ENCODE assay signal across 31 cellular contexts in the genomic region with DNA sequence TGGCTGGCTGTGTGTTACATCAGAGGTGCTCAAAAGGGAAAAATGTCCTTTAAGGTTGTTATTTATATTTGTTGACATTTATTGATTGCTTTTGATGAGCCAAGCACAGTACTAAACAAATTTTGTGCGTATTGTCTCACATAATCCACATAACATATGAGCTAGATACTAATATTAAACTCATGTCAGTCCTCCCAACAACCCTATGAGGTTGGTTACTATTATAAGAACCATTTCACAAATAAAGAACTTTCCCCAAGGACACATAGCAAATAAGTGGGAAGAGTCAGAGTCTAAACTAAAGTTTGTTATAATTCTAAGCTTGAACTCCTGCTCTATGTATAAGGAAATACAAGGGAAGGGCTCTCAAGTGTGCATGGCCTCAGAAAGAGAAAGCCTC. TPM values are rescaled to one million over a fixed set of nuclear protein-coding genes. Genes with fewer than 3 reads are reported as not detected.
"Had no signal": no experiment of that assay in that cellular context is flagged by ENCODE, and none has a peak within 500 bp of the region (broad histone marks: within the 10 kb centered on the region; RNA-seq: fewer than 3 reads in every experiment).

No MANE protein-coding gene starts in this region.

- H3K27me3 Mint-ChIP-seq: dendritic cell treated with granulocyte-macrophage colony-stimulating factor and Interleukin-4, amounts not matched to agents 40 ng/mL and 50 ng/mL, for 4 days; memory B cell; naive thymus-derived CD8-positive, alpha-beta T cell had no signal

- H3K4me1 ChIP-seq: colonic mucosa, foreskin keratinocyte, left lung, lower lobe of right lung, prostate gland, right lobe of liver, thyroid gland, vagina had no signal

- H3K27me3 ChIP-seq: colonic mucosa, foreskin keratinocyte, left lung, right lobe of liver, stomach, thyroid gland, vagina had no signal

- H3K36me3 Mint-ChIP-seq: memory B cell; mesothelial cell of epicardium; naive thymus-derived CD8-positive, alpha-beta T cell; stimulated activated effector memory CD8-positive, alpha-beta T cell treated with anti-CD3 and anti-CD28 coated beads, Interleukin-12 subunit alpha, Interleukin-12 subunit beta, amount 100 ng/mL, for 72 hours had no signal

- H3K36me3 ChIP-seq: colonic mucosa, left lung, lower lobe of right lung, prostate gland, right lobe of liver, stomach, thyroid gland, vagina had no signal

- H3K9me3 Mint-ChIP-seq: central memory CD8-positive, alpha-beta T cell; endodermal cell; memory B cell; mesothelial cell of epicardium; naive thymus-derived CD8-positive, alpha-beta T cell; nephron progenitor cell; stimulated activated effector memory CD8-positive, alpha-beta T cell treated with anti-CD3 and anti-CD28 coated beads, Interleukin-12 subunit alpha, Interleukin-12 subunit beta, amount 100 ng/mL, for 72 hours had no signal

- H3K9me3 ChIP-seq: colonic mucosa, left lung, lower lobe of right lung, mucosa of descending colon, prostate gland, right lobe of liver, stomach, thyroid gland, vagina had no signal

- H3K4me1 Mint-ChIP-seq: central memory CD8-positive, alpha-beta T cell; memory B cell; mesothelial cell of epicardium; naive thymus-derived CD8-positive, alpha-beta T cell; nephron progenitor cell; stimulated activated effector memory CD8-positive, alpha-beta T cell treated with anti-CD3 and anti-CD28 coated beads, Interleukin-12 subunit alpha, Interleukin-12 subunit beta, amount 100 ng/mL, for 72 hours had no signal

- ATAC-seq: esophagus mucosa; foreskin keratinocyte; left lung; lower lobe of right lung; mucosa of descending colon; naive thymus-derived CD8-positive, alpha-beta T cell; stimulated activated effector memory CD8-positive, alpha-beta T cell treated with anti-CD3 and anti-CD28 coated beads, Interleukin-12 subunit alpha, Interleukin-12 subunit beta, amount 100 ng/mL, for 72 hours had no signal

- H3K27ac ChIP-seq: colonic mucosa, epithelial cell of prostate, foreskin keratinocyte, left lung, lower lobe of right lung, prostate gland, right lobe of liver, stomach, thyroid gland, vagina had no signal

- H3K27ac Mint-ChIP-seq: dendritic cell treated with granulocyte-macrophage colony-stimulating factor and Interleukin-4, amounts not matched to agents 40 ng/mL and 50 ng/mL, for 4 days; endodermal cell; memory B cell; mesothelial cell of epicardium; naive thymus-derived CD8-positive, alpha-beta T cell; nephron progenitor cell; stimulated activated effector memory CD8-positive, alpha-beta T cell treated with anti-CD3 and anti-CD28 coated beads, Interleukin-12 subunit alpha, Interleukin-12 subunit beta, amount 100 ng/mL, for 72 hours had no signal

- H3K4me3 Mint-ChIP-seq: central memory CD8-positive, alpha-beta T cell; dendritic cell treated with granulocyte-macrophage colony-stimulating factor and Interleukin-4, amounts not matched to agents 40 ng/mL and 50 ng/mL, for 4 days; endodermal cell; memory B cell; mesothelial cell of epicardium; naive thymus-derived CD8-positive, alpha-beta T cell; nephron progenitor cell; stimulated activated effector memory CD8-positive, alpha-beta T cell treated with anti-CD3 and anti-CD28 coated beads, Interleukin-12 subunit alpha, Interleukin-12 subunit beta, amount 100 ng/mL, for 72 hours had no signal

- DNase-seq: colonic mucosa; effector CD8-positive, alpha-beta T cell; endodermal cell; foreskin keratinocyte; glutamatergic neuron; kidney; left lung; lower lobe of right lung; mucosa of descending colon; naive thymus-derived CD8-positive, alpha-beta T cell; nephron progenitor cell; nucleus accumbens; right lobe of liver; stimulated activated CD4-positive, alpha-beta T cell treated with anti-CD3 and anti-CD28 coated beads, Interleukin-2, amount 100 ng/mL, for 24 hours; stimulated activated CD4-positive, alpha-beta T cell treated with anti-CD3 and anti-CD28 coated beads, Interleukin-4, amount 100 ng/mL, for 24 hours; stimulated activated naive CD4-positive, alpha-beta T cell treated with Interleukin-2 at 50 U/mL for 16 hours; stomach; thyroid gland had no signal

- H3K4me3 ChIP-seq: colonic mucosa, left lung, lower lobe of right lung, mucosa of descending colon, prostate gland, right lobe of liver, stomach, thyroid gland, vagina had no signal

RNA-seq across cellular contexts. Expression of a gene that starts 58.7 kb away (rescaled TPM):
- total RNA-seq: chondrocyte, colonic mucosa, endodermal cell, mucosa of descending colon, osteocyte, right lobe of liver, subcutaneous adipose tissue, ureter, vagina had no signal
- polyA plus RNA-seq: naive thymus-derived CD8-positive, alpha-beta T cell had no signal
